In the genomic region with DNA sequence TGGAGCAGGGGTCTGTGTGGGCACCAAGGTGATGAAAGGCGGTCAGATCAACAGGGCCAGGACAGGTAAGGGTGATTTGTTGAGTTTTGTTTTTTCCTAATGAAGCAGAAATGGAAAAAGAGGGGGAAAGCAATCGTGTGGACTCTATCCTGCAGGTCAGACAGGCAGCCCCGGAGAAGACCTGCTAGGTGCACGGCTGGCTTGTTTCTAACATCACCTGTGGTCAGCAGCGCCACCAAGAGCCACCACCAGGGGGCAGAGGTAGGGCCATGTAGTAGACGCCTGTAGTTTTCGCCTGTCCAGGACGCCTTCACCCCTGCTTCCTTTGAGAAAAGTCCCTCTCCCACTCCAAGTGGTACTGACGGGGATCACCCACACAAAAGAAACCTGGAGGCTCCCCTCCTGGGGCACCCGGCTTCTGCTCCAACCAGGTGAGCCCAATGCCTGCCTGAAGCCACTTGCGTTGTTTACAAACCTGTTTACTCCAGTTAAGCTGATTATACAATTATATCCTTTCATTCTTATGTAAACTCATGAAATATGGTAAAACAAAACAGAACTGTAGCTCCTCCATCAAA, we compare ENCODE assay signal across 8 cellular contexts. TPM values are rescaled to one million over a fixed set of nuclear protein-coding genes. Genes with fewer than 3 reads are reported as not detected.
A peak's percentile ranks its signal among the peaks of the same experiment; 100 is the strongest.
DNase-seq lines count a peak whose midpoint lies in the region; ATAC-seq and TF ChIP-seq lines count a peak whose summit lies in the region.

No MANE protein-coding gene starts in this region.

- H3K79me2 ChIP-seq in GM23248 (ENCODE audit: insufficient read depth), result peaks cover 28% of the 10 kb centered on the region

- H3K4me1 ChIP-seq in GM23248 (ENCODE audit: insufficient read depth), result peaks cover 5% of the 10 kb centered on the region; the same call in 1 of the 2 replicates
- H3K4me1 ChIP-seq in breast epithelium, result peaks cover 0 to 3% of the 10 kb centered on the region in 2 donors

- H3F3A ChIP-seq in GM23248 (ENCODE audit: insufficient read depth), result no peaks in the 10 kb centered on the region

- H4K20me1 ChIP-seq in GM23248 (ENCODE audit: insufficient read depth), result no peaks in the 10 kb centered on the region

- intact Hi-C loops in breast epithelium (cut with DNase I; ENCODE audit: low total_unique reads), result loop anchor here (10.0 kb wide), 1 partner anchor 168 kb away; no protein-coding TSS in a partner anchor

- peak; percentile 82 for TF ChIP-seq CTCF in WI38 (IDR thresholded peaks at IDR 0.05; ENCODE audit: low read depth, low read length)
- TF ChIP-seq CTCF in breast epithelium (IDR thresholded peaks at IDR 0.05), result peak; percentile 82 to 94 (median 87)

- no peaks in the 10 kb centered on the region for H3K9me3 ChIP-seq in GM23248 (ENCODE audit: low read depth)
- H3K9me3 ChIP-seq in breast epithelium, result no peaks in the 10 kb centered on the region

- TF ChIP-seq POLR2A in breast epithelium (IDR thresholded peaks at IDR 0.05), result no peak

- H3K4me3 ChIP-seq in GM23248, result 0 out of 2 replicates have a peak overlapping the region, but pooled peaks have one; percentile 30
- no peak overlapping the region for H3K4me3 ChIP-seq in WI38 (ENCODE audit: low read depth, low read length)
- peak overlapping the region in 1 of 3 donors; percentile 9 for H3K4me3 ChIP-seq in breast epithelium

- ATAC-seq in GM21423 (IDR thresholded peaks at IDR 0.05; ENCODE audit: unreplicated experiment), result no peak

- H3K36me3 ChIP-seq in GM23248 (ENCODE audit: low read depth) (no peaks in the 10 kb centered on the region), breast epithelium (no peaks in the 10 kb centered on the region)

- H3K9ac ChIP-seq in GM23248, result no peak overlapping the region

- 14% methylated on average over 11 of the region's 11 CpGs for WGBS in GM23248 (ENCODE audit: low coverage in 1 of 2, low lambda C conversion rate in 2 of 2, missing lambda C conversion rate in 2 of 2), 2 experiments

- H3K27ac ChIP-seq in GM23248 (no peak overlapping the region), breast epithelium (no peak overlapping the region)

- peak overlapping the region; percentile 89 for H2AFZ ChIP-seq in GM23248

- no peaks in the 10 kb centered on the region for H3K9me2 ChIP-seq in GM23248 (ENCODE audit: insufficient read depth)

- in situ Hi-C loops in GM23248 (cut with MboI), result no loop called here

- H3K27me3 ChIP-seq in GM23248 (replicated peaks; ENCODE audit: insufficient read depth) (no peaks in the 10 kb centered on the region), breast epithelium (no peaks in the 10 kb centered on the region)

- DNase-seq in Ammon's horn (ENCODE audit: low spot score), result peak; percentile 81
- DNase-seq in GM23248, result peak; percentile 79
- peak; percentile 96 for DNase-seq in NCI-H2196 (lab: John Stamatoyannopoulos, UW; ENCODE audit: unreplicated experiment)
- DNase-seq in breast epithelium (ENCODE audit: low spot score in 2 of 2), result peak; percentile 83 to 93
- peak; percentile 96 for DNase-seq in islet precursor cell
- DNase-seq in stimulated activated CD4-positive, alpha-beta T cell treated with anti-CD3 and anti-CD28 coated beads, Interleukin-1b, Interleukin-23, amount 100 ng/mL, for 1 hour (ENCODE audit: low read depth in 2 of 2), result peak; percentile 39 to 75

- peak overlapping the region; percentile 9 for H3K4me2 ChIP-seq in GM23248 (ENCODE audit: unreplicated experiment)

RNA-seq across cellular contexts. Expression of a gene that starts 54.2 kb away (rescaled TPM):
- 24.4 and 27.4 TPM in 2 replicates for total RNA-seq in GM23248 (2014; rRNA removed; shearing (Covaris generic))
- 26.8 and 29.9 TPM in 2 replicates for polyA plus RNA-seq in GM23248 (2016; fragmentation: Nextera tagmentation; extraction: Ambion mirVana)
- 100 to 1,000 TPM in 1 of 3 donors, 10 to 100 TPM in 2; 52.2 to 106 (median 59.6) TPM for total RNA-seq in breast epithelium
